Comparison of ENCODE assay signal across 17 cellular contexts in genomic region chr12:51788876-51789275, GRCh38. TPM values are rescaled to one million over a fixed set of nuclear protein-coding genes. Genes with fewer than 3 reads are reported as not detected.
A peak's percentile ranks its signal among the peaks of the same experiment; 100 is the strongest.
DNase-seq lines count a peak whose midpoint lies in the region.
"Had no signal": no experiment of that assay in that cellular context is flagged by ENCODE, and none has a peak within 500 bp of the region (broad histone marks: within the 10 kb centered on the region; RNA-seq: fewer than 3 reads in every experiment).

No MANE protein-coding gene starts in this region.

- peaks cover 19% of the 10 kb centered on the region for H3K36me3 ChIP-seq in adipocyte (ENCODE audit: control insufficient read depth, insufficient read depth, low read length, severe bottlenecking)
- H3K36me3 ChIP-seq: gastroesophageal sphincter, neural progenitor cell had no signal

- no peaks in the 10 kb centered on the region for H3K27me3 ChIP-seq in adipocyte (replicated peaks; ENCODE audit: control insufficient read depth, insufficient read depth, low read length)
- H3K27me3 ChIP-seq: gastroesophageal sphincter, neural progenitor cell had no signal

- DNase-seq in A172 (ENCODE audit: low spot score) (peak; percentile 63), HCEC 1CT (peak; percentile 77), adipocyte (ENCODE audit: low read depth) (peak; percentile 75), hepatic stellate cell (ENCODE audit: low spot score) (peak; percentile 86), cortex of kidney (lab: John Stamatoyannopoulos, UW) (no peak), NCI-H1930 (lab: John Stamatoyannopoulos, UW) (no peak), DMS153 treated with DMSO at 0.1 percent for 48 hours (lab: John Stamatoyannopoulos, UW; ENCODE audit: unreplicated experiment) (no peak), occipital lobe (lab: John Stamatoyannopoulos, UW) (no peak)
- DNase-seq: 8988T; activated CD8-positive, alpha-beta memory T cell treated with anti-CD3 and anti-CD28 coated beads, Interleukin-2, amount 10 ng/mL, durations not matched to agents 7 days and 5 days; H9; NCI-H1417 treated with DMSO at 0.1 percent for 48 hours; NCI-H526 treated with DMSO at 0.1 percent for 48 hours; SHP77 treated with DMSO at 0.1 percent for 48 hours had no signal

- peaks cover 13% of the 10 kb centered on the region for H3K4me1 ChIP-seq in adipocyte (ENCODE audit: control insufficient read depth, insufficient read depth, low read length)
- H3K4me1 ChIP-seq: gastroesophageal sphincter, neural progenitor cell had no signal

- peak overlapping the region; percentile 5 for H3K9ac ChIP-seq in adipocyte (ENCODE audit: low read length)
- H3K9ac ChIP-seq: neural progenitor cell had no signal

- no peaks in the 10 kb centered on the region for H3K9me3 ChIP-seq in adipocyte (ENCODE audit: control insufficient read depth, low read length)
- H3K9me3 ChIP-seq: gastroesophageal sphincter had no signal

- peak overlapping the region; percentile 23 for H3K4me3 ChIP-seq in adipocyte (ENCODE audit: low read length)
- H3K4me3 ChIP-seq: coronary artery, gastroesophageal sphincter, neural progenitor cell had no signal

RNA-seq across cellular contexts. Expression of gene FIGNL2, which starts 59.6 kb away (rescaled TPM):
- 0.26 and 0.29 TPM in 2 replicates for total RNA-seq in A172 (2014; rRNA removed; shearing (Covaris generic))
- 0.47 TPM for total RNA-seq in occipital lobe

Comparison
In these comparisons a context has a peak if more than half of its experiments do, and no peak if none do; other contexts are left out.
1. DNase-seq: peak in A172 (single experiment), HCEC 1CT (single experiment), adipocyte (single experiment) and hepatic stellate cell (single experiment); none in cortex of kidney (single experiment), NCI-H1930 (0 of 2), DMS153 treated with DMSO at 0.1 percent for 48 hours (single experiment) and occipital lobe (single experiment).